Comparison of ENCODE assay signal across 8 cellular contexts in genomic region chr3:133663569-133664313, GRCh38. TPM values are rescaled to one million over a fixed set of nuclear protein-coding genes. Genes with fewer than 3 reads are reported as not detected.
DNase-seq lines count a peak whose midpoint lies in the region; ATAC-seq and TF ChIP-seq lines count a peak whose summit lies in the region.

No MANE protein-coding gene starts in this region.

- TF ChIP-seq EP300 in upper lobe of left lung (IDR thresholded peaks at IDR 0.05) = no peak

- 10% methylated on average over 7 of the region's 7 CpGs for WGBS in mammary epithelial cell (ENCODE audit: low coverage, missing lambda C conversion rate)
- whole genome bisulfite sequencing in upper lobe of left lung, 2 donors = 62 to 64% methylated on average over 7 of the region's 7 CpGs

- H3K4me2 ChIP-seq in mammary epithelial cell (ENCODE audit: insufficient read depth, low read depth, low read length) = peak overlapping the region; percentile 38

- dilution Hi-C loops in mammary epithelial cell (cut with HindIII; ENCODE audit: low sequenced_read_pairs) = no loop called here

- H3K9ac ChIP-seq in mammary epithelial cell (ENCODE audit: insufficient read depth, low read length) = no peak overlapping the region

- no peak for TF ChIP-seq POLR2A in upper lobe of left lung (IDR thresholded peaks at IDR 0.05)

- BruUV-seq in mammary epithelial cell (replicated peaks; lab: Mats Ljungman, UMichigan) = no TSS peak

- DNase-seq in ACHN = peak; percentile 64
- DNase-seq in GM06990 (ENCODE audit: extremely low read depth, insufficient read length) = peak; percentile 39
- DNase-seq in HFFc6 = peak; percentile 58
- DNase-seq in NAMALWA (ENCODE audit: low spot score) = peak; percentile 92
- peak; percentile 46 for DNase-seq in SIG-M5 (lab: John Stamatoyannopoulos, UW)
- DNase-seq in mammary epithelial cell = peak; percentile 33
- peak; percentile 1 for DNase-seq in kidney epithelial cell (ENCODE audit: low read depth)
- no peak for DNase-seq in upper lobe of left lung

- H3K27me3 Mint-ChIP-seq in HFFc6 (ENCODE audit: insufficient read depth) = 0 out of 2 replicates have a peak, but pooled peaks cover 1% of the 10 kb centered on the region

- H3K27ac ChIP-seq in mammary epithelial cell (ENCODE audit: insufficient read depth, low read depth, low read length) (no peak overlapping the region), upper lobe of left lung (no peak overlapping the region)

- no peaks in the 10 kb centered on the region for H3K9me3 Mint-ChIP-seq in HFFc6

- in situ Hi-C loops in ACHN (cut with HindIII; ENCODE audit: low pct_ligation_motif_present, low pct_unique_long_range_greater_than_20kb, low sequenced_read_pairs) (no loop called here), mammary epithelial cell (cut with MboI; ENCODE audit: low sequenced_read_pairs in 2 of 2) (loop anchor here (10.0 to 25.0 kb wide), 3 partner anchors 141 to 249 kb away; partner anchors contain the start of gene SRPRB (in 1 of the 2))

- H3K9me3 ChIP-seq in mammary epithelial cell (replicated peaks; ENCODE audit: insufficient read depth, low read length) (no peaks in the 10 kb centered on the region), upper lobe of left lung (no peaks in the 10 kb centered on the region)

- peaks cover 47% of the 10 kb centered on the region for H3K4me1 Mint-ChIP-seq in HFFc6 (ENCODE audit: low read depth)

- peak in 1 of 2 donors; percentile 39 for ATAC-seq in upper lobe of left lung (ENCODE audit: low FRiP score in 2 of 2)

- CTCF ChIA-PET in mammary epithelial cell (lab: Charles Lee; ENCODE audit: low non-redundant PET) = interaction anchor here (0.7 kb wide), 1 partner anchor 95 kb away, joined by 3 read pairs; no protein-coding TSS in a partner anchor

- H4K20me1 ChIP-seq in mammary epithelial cell (ENCODE audit: insufficient read depth, low read length) = no peaks in the 10 kb centered on the region

- H3K27ac Mint-ChIP-seq in HFFc6 = peak overlapping the region; percentile 35; the same call in 1 of the 2 replicates

- H3K36me3 ChIP-seq in GM06990 (ENCODE audit: control insufficient read depth, insufficient read depth, low read length) (peaks cover 2% of the 10 kb centered on the region; the same call in 1 of the 2 replicates), mammary epithelial cell (ENCODE audit: insufficient read depth, low read length) (peaks cover 2% of the 10 kb centered on the region), kidney epithelial cell (ENCODE audit: control insufficient read depth, insufficient read depth, low read length) (no peaks in the 10 kb centered on the region), upper lobe of left lung (peaks cover 0 to 4% (median 0%) of the 10 kb centered on the region in 4 donors)

- H2AFZ ChIP-seq in mammary epithelial cell (ENCODE audit: low read depth, low read length) = peak overlapping the region; percentile 45

- peaks cover 37% of the 10 kb centered on the region for H3K79me2 ChIP-seq in mammary epithelial cell (ENCODE audit: insufficient read depth, low read length)

- H3K4me1 ChIP-seq in mammary epithelial cell (ENCODE audit: insufficient read depth, low read length) (peaks cover 27% of the 10 kb centered on the region), upper lobe of left lung (peaks cover 11 to 21% (median 16%) of the 10 kb centered on the region in 4 donors)

- H3K27me3 ChIP-seq in GM06990 (replicated peaks; ENCODE audit: control insufficient read depth, insufficient read depth, low read length) = no peaks in the 10 kb centered on the region
- no peaks in the 10 kb centered on the region for H3K27me3 ChIP-seq in mammary epithelial cell (ENCODE audit: insufficient read depth, low read length)
- no peaks in the 10 kb centered on the region for H3K27me3 ChIP-seq in kidney epithelial cell (ENCODE audit: control insufficient read depth, insufficient read depth, low read length)
- no peaks in the 10 kb centered on the region for H3K27me3 ChIP-seq in upper lobe of left lung

- peak; percentile 87 for TF ChIP-seq CTCF in GM06990 (IDR thresholded peaks at IDR 0.05; ENCODE audit: insufficient read depth, low read length, poor library complexity, severe bottlenecking)
- peak; percentile 86 for TF ChIP-seq CTCF in HFFc6 (IDR thresholded peaks at IDR 0.05)
- peak; percentile 64 to 77 for TF ChIP-seq CTCF in mammary epithelial cell (conservative IDR thresholded peaks at IDR 0.05 in 1 of 2, IDR thresholded peaks at IDR 0.05 in 1 of 2; ENCODE audit: extremely low read depth in 1 of 2, insufficient read depth in 1 of 2, low read depth in 1 of 2, low read length in 2 of 2)
- TF ChIP-seq CTCF in kidney epithelial cell (IDR thresholded peaks at IDR 0.05; ENCODE audit: insufficient read depth, low read length, poor library complexity, severe bottlenecking) = peak; percentile 77
- peak; percentile 17 to 45 (median 38) for TF ChIP-seq CTCF in upper lobe of left lung (IDR thresholded peaks at IDR 0.05)

- intact Hi-C loops in mammary epithelial cell (cut with micrococcal nuclease) = loop anchor here (1.0 to 5.0 kb wide), 5 partner anchors 91 to 263 kb away; partner anchors contain the start of gene CDV3

- peaks cover 6% of the 10 kb centered on the region; the same call in 1 of the 2 replicates for H3K36me3 Mint-ChIP-seq in HFFc6 (ENCODE audit: low read depth)

- H3K4me3 Mint-ChIP-seq in HFFc6 = peak overlapping the region; percentile 98

- H3K4me3 ChIP-seq in GM06990 (replicated peaks; ENCODE audit: low read depth, low read length) = no peak overlapping the region
- no peak overlapping the region for H3K4me3 ChIP-seq in mammary epithelial cell (replicated peaks in 1 of 3; ENCODE audit: insufficient read depth in 1 of 3, low read depth in 2 of 3, low read length in 3 of 3)
- no peak overlapping the region for H3K4me3 ChIP-seq in kidney epithelial cell (ENCODE audit: low read depth, low read length)
- no peak overlapping the region for H3K4me3 ChIP-seq in upper lobe of left lung

RNA-seq across cellular contexts. Expression of gene TOPBP1, which starts 2.0 kb away (rescaled TPM):
- 10 to 100 TPM; 14.5 to 24.7 (median 22.7) TPM for total RNA-seq in HFFc6 (2021; fragmentation: NEBNext Ultra II Directional; extraction: Animal tissue kit (Norgen Biotek cat#: 25700))
- total RNA-seq in mammary epithelial cell = 10 to 100 TPM; 23.9 to 25.8 TPM
- polyA plus RNA-seq in mammary epithelial cell = 22.4 TPM
- 33.2 TPM for polyA minus RNA-seq in mammary epithelial cell
- 20.7 and 27.0 TPM in 2 replicates for total RNA-seq in kidney epithelial cell
- 10 to 100 TPM; 16.4 to 46.8 (median 22.4) TPM for total RNA-seq in upper lobe of left lung

Comparison
In these comparisons a context has a peak if more than half of its experiments do, and no peak if none do; other contexts are left out.
1. DNase-seq: peak in ACHN (single experiment), GM06990 (single experiment), HFFc6 (single experiment), NAMALWA (single experiment), SIG-M5 (single experiment), mammary epithelial cell (single experiment) and kidney epithelial cell (single experiment); none in upper lobe of left lung (0 of 2).
2. Peak in every context shown above with its lines, with median percentiles within 50 percentile points of each other: CTCF ChIP-seq.